Comparison of ENCODE assay signal across 8 cellular contexts in genomic region chr10:101839421-101840063, GRCh38. TPM values are rescaled to one million over a fixed set of nuclear protein-coding genes. Genes with fewer than 3 reads are reported as not detected.
A peak's percentile ranks its signal among the peaks of the same experiment; 100 is the strongest.
DNase-seq lines count a peak whose midpoint lies in the region; ATAC-seq and TF ChIP-seq lines count a peak whose summit lies in the region.

No MANE protein-coding gene starts in this region.

- ATAC-seq in esophagus mucosa = peak; percentile 54
- peak; percentile 26 to 61 for ATAC-seq in naive thymus-derived CD8-positive, alpha-beta T cell
- ATAC-seq in GM19035 (IDR thresholded peaks at IDR 0.05; ENCODE audit: unreplicated experiment) = no peak
- ATAC-seq in HG03432 (IDR thresholded peaks at IDR 0.05; ENCODE audit: unreplicated experiment) = no peak

- no peak for TF ChIP-seq POLR2A in tibial nerve (IDR thresholded peaks at IDR 0.05)

- H3K27me3 Mint-ChIP-seq in naive thymus-derived CD8-positive, alpha-beta T cell = peaks cover 0 to 4% (median 3%) of the 10 kb centered on the region in 5 donors

- no peak for TF ChIP-seq EP300 in tibial nerve (IDR thresholded peaks at IDR 0.05)

- H3K27me3 ChIP-seq in MM.1S (replicated peaks; ENCODE audit: insufficient read depth, low read length) (no peaks in the 10 kb centered on the region), tibial nerve (no peaks in the 10 kb centered on the region)

- H3K9me3 Mint-ChIP-seq in naive thymus-derived CD8-positive, alpha-beta T cell = no peaks in the 10 kb centered on the region

- WGBS in tibial nerve, 2 donors = 13 to 31% methylated on average over 14 to 20 of the region's 36 CpGs

- H3K4me3 ChIP-seq in MM.1S (ENCODE audit: low read length) = peak overlapping the region; percentile 56
- H3K4me3 ChIP-seq in tibial nerve = peak overlapping the region in 3 of 4 donors; percentile 40 to 50 (median 40)

- H3K36me3 Mint-ChIP-seq in naive thymus-derived CD8-positive, alpha-beta T cell = no peaks in the 10 kb centered on the region

- H3K4me1 Mint-ChIP-seq in naive thymus-derived CD8-positive, alpha-beta T cell = peaks cover 47 to 73% (median 59%) of the 10 kb centered on the region in 4 donors

- no peaks in the 10 kb centered on the region for H3K79me2 ChIP-seq in MM.1S (ENCODE audit: low read length)

- no peak overlapping the region for H3K27ac ChIP-seq in MM.1S (ENCODE audit: low read length)
- peak overlapping the region in 2 of 4 donors; percentile 55 to 70 for H3K27ac ChIP-seq in tibial nerve

- POLR2A ChIA-PET in naive thymus-derived CD8-positive, alpha-beta T cell (lab: Charles Lee) = interaction anchor here (1.0 to 3.6 kb wide), 4 partner anchors 10 to 216 kb away, joined by 3 to 50 read pairs (median 4); partner anchors contain the start of genes ARMH3, NPM3 and OGA

- DNase-seq in Daoy (ENCODE audit: low read depth) (peak; percentile 34), MM.1S (no peak), activated T-cell treated with anti-CD3 and anti-CD28 coated beads for 48 hours (ENCODE audit: low read depth) (peak; percentile 62), tibial nerve (ENCODE audit: low spot score in 2 of 2) (no peak)
- DNase-seq in naive thymus-derived CD8-positive, alpha-beta T cell = peak in 6 of 10 donors; percentile 28 to 70 (median 54)

- H4K20me1 ChIP-seq in MM.1S (ENCODE audit: insufficient read depth, low read length) = no peaks in the 10 kb centered on the region

- H3K9ac ChIP-seq in MM.1S (ENCODE audit: low read length) = peak overlapping the region; percentile 36; the same call in 1 of the 2 replicates

- TF ChIP-seq CTCF in MM.1S (IDR thresholded peaks at IDR 0.05; ENCODE audit: low read length) (no peak), tibial nerve (IDR thresholded peaks at IDR 0.05) (no peak)

- no peaks in the 10 kb centered on the region for H3K9me3 ChIP-seq in MM.1S (replicated peaks; ENCODE audit: insufficient read depth, low read length)
- H3K9me3 ChIP-seq in tibial nerve = no peaks in the 10 kb centered on the region

- peak overlapping the region in 3 of 10 donors; percentile 34 to 43 (median 39) for H3K27ac Mint-ChIP-seq in naive thymus-derived CD8-positive, alpha-beta T cell

- peak overlapping the region; percentile 94 for H3K4me2 ChIP-seq in MM.1S (ENCODE audit: low read depth, low read length)

- no peaks in the 10 kb centered on the region for H3K9me2 ChIP-seq in MM.1S (replicated peaks; ENCODE audit: insufficient read depth, low read length)

- peak overlapping the region; percentile 45 for H2AFZ ChIP-seq in MM.1S (ENCODE audit: low read length)

- H3K4me1 ChIP-seq in MM.1S (ENCODE audit: low read length) = no peaks in the 10 kb centered on the region
- peaks cover 0 to 55% (median 22%) of the 10 kb centered on the region in 4 donors for H3K4me1 ChIP-seq in tibial nerve

- no peaks in the 10 kb centered on the region for H3F3A ChIP-seq in MM.1S (ENCODE audit: insufficient read depth, low read length)

- H3K4me3 Mint-ChIP-seq in naive thymus-derived CD8-positive, alpha-beta T cell = peak overlapping the region; percentile 62 to 91 (median 76)

- H3K36me3 ChIP-seq in MM.1S (replicated peaks; ENCODE audit: insufficient read depth, low read length) (no peaks in the 10 kb centered on the region), tibial nerve (no peaks in the 10 kb centered on the region)

RNA-seq across cellular contexts. Expression of gene KCNIP2, which starts 4.1 kb away (rescaled TPM):
- total RNA-seq in Daoy (2014; rRNA removed; shearing (Covaris generic)) = 0.40 TPM in 1 of 2 replicates, not detected in the other
- 0.84 TPM for total RNA-seq in esophagus mucosa
- total RNA-seq in naive thymus-derived CD8-positive, alpha-beta T cell = 1 to 10 TPM; 2.0 to 2.5 TPM
- not detected for polyA plus RNA-seq in naive thymus-derived CD8-positive, alpha-beta T cell
- total RNA-seq in tibial nerve = 10 to 100 TPM in 3 of 4 donors, 1 to 10 TPM in 1; 6.1 to 63.9 (median 37.2) TPM

RNA-seq across cellular contexts. Expression of gene OGA, which starts 21.3 kb away (rescaled TPM):
- total RNA-seq in Daoy (2014; rRNA removed; shearing (Covaris generic)) = 47.6 and 58.9 TPM in 2 replicates
- 54.4 TPM for total RNA-seq in esophagus mucosa
- 100 to 1,000 TPM; 370 to 406 TPM for total RNA-seq in naive thymus-derived CD8-positive, alpha-beta T cell
- 10 to 100 TPM; 35.7 to 43.7 (median 41.9) TPM for polyA plus RNA-seq in naive thymus-derived CD8-positive, alpha-beta T cell
- total RNA-seq in tibial nerve = 100 to 1,000 TPM; 206 to 249 (median 224) TPM

RNA-seq across cellular contexts. Expression of gene NPM3, which starts 56.3 kb away (rescaled TPM):
- 101 and 119 TPM in 2 replicates for total RNA-seq in Daoy (2014; rRNA removed; shearing (Covaris generic))
- 70.2 TPM for total RNA-seq in esophagus mucosa
- total RNA-seq in naive thymus-derived CD8-positive, alpha-beta T cell = 10 to 100 TPM; 17.1 to 19.1 TPM
- polyA plus RNA-seq in naive thymus-derived CD8-positive, alpha-beta T cell = 10 to 100 TPM; 14.6 to 19.3 (median 18.9) TPM
- 10 to 100 TPM; 17.5 to 47.7 (median 30.1) TPM for total RNA-seq in tibial nerve

Comparison
In these comparisons a context has a peak if more than half of its experiments do, and no peak if none do; other contexts are left out.
1. DNase-seq: peak in Daoy (single experiment), activated T-cell treated with anti-CD3 and anti-CD28 coated beads for 48 hours (single experiment) and naive thymus-derived CD8-positive, alpha-beta T cell (6 of 10); none in MM.1S (single experiment) and tibial nerve (0 of 2).
2. ATAC-seq: peak in esophagus mucosa (single experiment) and naive thymus-derived CD8-positive, alpha-beta T cell (2 of 2); none in GM19035 (single experiment) and HG03432 (single experiment).